ENCODE assay signal across 1 cellular context in the genomic region with DNA sequence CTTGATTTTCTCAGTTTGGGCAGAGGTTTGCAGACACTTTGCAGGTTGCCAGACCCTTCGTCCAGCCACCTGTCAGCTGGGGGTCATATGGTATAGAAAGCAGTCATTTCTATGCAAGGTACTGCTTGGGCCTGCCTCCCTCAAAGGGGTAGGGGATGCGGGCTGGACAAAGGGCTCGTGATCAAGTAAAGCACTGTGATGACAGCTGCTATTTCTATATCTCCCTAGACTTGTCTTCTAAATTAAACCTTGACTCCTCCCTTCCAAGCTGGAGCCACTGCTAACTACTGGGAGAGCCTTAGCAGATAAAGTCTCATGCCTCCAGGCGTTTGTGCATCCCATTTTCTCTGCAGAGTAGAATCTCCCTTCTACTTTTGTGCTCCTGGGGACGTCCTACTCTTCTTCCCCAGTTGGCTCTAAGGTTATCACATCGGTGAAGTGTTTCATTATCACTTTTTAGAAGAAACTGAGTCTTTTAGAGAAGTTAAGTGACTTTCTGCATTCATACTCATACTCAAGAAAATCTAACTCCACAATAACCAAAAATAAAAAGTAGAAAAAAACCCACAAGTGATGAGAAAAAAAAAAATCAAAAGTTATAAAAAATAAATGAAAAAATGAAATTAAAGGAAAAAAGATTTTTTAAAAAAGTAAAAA.
TF ChIP-seq lines count a peak whose summit lies in the region.

No MANE protein-coding gene starts in this region.

TF ChIP-seq in HEK293, 187 proteins besides CTCF, POLR2A, EP300 and RAD21 (continued from another document):
- TF ChIP-seq, protein P1, sequence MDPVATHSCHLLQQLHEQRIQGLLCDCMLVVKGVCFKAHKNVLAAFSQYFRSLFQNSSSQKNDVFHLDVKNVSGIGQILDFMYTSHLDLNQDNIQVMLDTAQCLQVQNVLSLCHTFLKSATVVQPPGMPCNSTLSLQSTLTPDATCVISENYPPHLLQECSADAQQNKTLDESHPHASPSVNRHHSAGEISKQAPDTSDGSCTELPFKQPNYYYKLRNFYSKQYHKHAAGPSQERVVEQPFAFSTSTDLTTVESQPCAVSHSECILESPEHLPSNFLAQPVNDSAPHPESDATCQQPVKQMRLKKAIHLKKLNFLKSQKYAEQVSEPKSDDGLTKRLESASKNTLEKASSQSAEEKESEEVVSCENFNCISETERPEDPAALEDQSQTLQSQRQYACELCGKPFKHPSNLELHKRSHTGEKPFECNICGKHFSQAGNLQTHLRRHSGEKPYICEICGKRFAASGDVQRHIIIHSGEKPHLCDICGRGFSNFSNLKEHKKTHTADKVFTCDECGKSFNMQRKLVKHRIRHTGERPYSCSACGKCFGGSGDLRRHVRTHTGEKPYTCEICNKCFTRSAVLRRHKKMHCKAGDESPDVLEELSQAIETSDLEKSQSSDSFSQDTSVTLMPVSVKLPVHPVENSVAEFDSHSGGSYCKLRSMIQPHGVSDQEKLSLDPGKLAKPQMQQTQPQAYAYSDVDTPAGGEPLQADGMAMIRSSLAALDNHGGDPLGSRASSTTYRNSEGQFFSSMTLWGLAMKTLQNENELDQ (tag by site-specific recombination; IDR thresholded peaks at IDR 0.05; ENCODE audit: low read depth): no peak
- TF ChIP-seq GLIS2 (tag by site-specific recombination; IDR thresholded peaks at IDR 0.05): no peak
- TF ChIP-seq, protein P2, sequence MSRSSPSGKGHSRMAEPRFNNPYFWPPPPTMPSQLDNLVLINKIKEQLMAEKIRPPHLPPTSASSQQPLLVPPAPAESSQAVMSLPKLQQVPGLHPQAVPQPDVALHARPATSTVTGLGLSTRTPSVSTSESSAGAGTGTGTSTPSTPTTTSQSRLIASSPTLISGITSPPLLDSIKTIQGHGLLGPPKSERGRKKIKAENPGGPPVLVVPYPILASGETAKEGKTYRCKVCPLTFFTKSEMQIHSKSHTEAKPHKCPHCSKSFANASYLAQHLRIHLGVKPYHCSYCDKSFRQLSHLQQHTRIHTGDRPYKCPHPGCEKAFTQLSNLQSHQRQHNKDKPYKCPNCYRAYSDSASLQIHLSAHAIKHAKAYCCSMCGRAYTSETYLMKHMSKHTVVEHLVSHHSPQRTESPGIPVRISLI (tag by site-specific recombination; IDR thresholded peaks at IDR 0.05): peak; percentile 98
- no peak for TF ChIP-seq ZNF501 (tag by site-specific recombination; IDR thresholded peaks at IDR 0.05)
